ENCODE assay signal across 10 cellular contexts in genomic region chr1:153261793-153262371, GRCh38. TPM values are rescaled to one million over a fixed set of nuclear protein-coding genes. Genes with fewer than 3 reads are reported as not detected.
A peak's percentile ranks its signal among the peaks of the same experiment; 100 is the strongest.
DNase-seq lines count a peak whose midpoint lies in the region; ATAC-seq and TF ChIP-seq lines count a peak whose summit lies in the region.
"Had no signal": no experiment of that assay in that cellular context is flagged by ENCODE, and none has a peak within 500 bp of the region (broad histone marks: within the 10 kb centered on the region; RNA-seq: fewer than 3 reads in every experiment).

No MANE protein-coding gene starts in this region.

- TF ChIP-seq CTCF in heart left ventricle (IDR thresholded peaks at IDR 0.05): no peak
- no peak for TF ChIP-seq CTCF in astrocyte of the spinal cord (IDR thresholded peaks at IDR 0.05; ENCODE audit: low read depth, low read length)

- DNase-seq in heart left ventricle (no peak), left ventricle myocardium superior (no peak), astrocyte of the spinal cord (ENCODE audit: low read depth, low spot score) (no peak), mesendoderm (no peak), NCI-H2029 (lab: John Stamatoyannopoulos, UW) (no peak), COLO829 (ENCODE audit: low spot score) (no peak), HuH-7.5 (ENCODE audit: low spot score) (no peak)
- DNase-seq: GDM1 had no signal

- intact Hi-C loops in heart left ventricle (cut with DNase I) (no loop called here), left ventricle myocardium superior (cut with micrococcal nuclease) (no loop called here)

- in situ Hi-C loops in astrocyte of the spinal cord (cut with HindIII; ENCODE audit: low sequenced_read_pairs): no loop called here

- WGBS in heart left ventricle, 4 donors: 22 to 52% (median 27%) methylated on average over 8 to 18 of the region's 18 CpGs
- no CpG with 5 or more reads among the region's 18 CpGs for WGBS in mesendoderm (ENCODE audit: extremely low coverage, insufficient coverage, low lambda C conversion rate)
- 21% methylated on average over 18 of the region's 18 CpGs for WGBS in urinary bladder

- no peak overlapping the region for H2AK5ac ChIP-seq in mesendoderm (ENCODE audit: low read length)

- H2BK15ac ChIP-seq in mesendoderm (replicated peaks; ENCODE audit: low read depth): no peak overlapping the region

- H3K9ac ChIP-seq in mesendoderm (ENCODE audit: low read length): no peak overlapping the region

- H3K9me3 ChIP-seq in heart left ventricle: no peaks in the 10 kb centered on the region

- peaks cover 0 to 24% (median 6%) of the 10 kb centered on the region in 12 donors for H3K4me1 ChIP-seq in heart left ventricle
- H3K4me1 ChIP-seq in mesendoderm (ENCODE audit: control insufficient read depth, low read depth, low read length): peaks cover 2% of the 10 kb centered on the region
- H3K4me1 ChIP-seq in urinary bladder (ENCODE audit: insufficient read depth): no peaks in the 10 kb centered on the region

- no peak overlapping the region for H3K4ac ChIP-seq in mesendoderm (ENCODE audit: low read depth, low read length)

- H3K27me3 ChIP-seq in heart left ventricle (peaks cover 9 to 70% (median 33%) of the 10 kb centered on the region in 9 donors), mesendoderm (ENCODE audit: insufficient read depth, low read length, poor library complexity) (no peaks in the 10 kb centered on the region)

- H3K79me1 ChIP-seq in mesendoderm (ENCODE audit: low read length): no peaks in the 10 kb centered on the region

- no peak for TF ChIP-seq POLR2A in heart left ventricle (IDR thresholded peaks at IDR 0.05)

- peak overlapping the region; percentile 58 for H3K56ac ChIP-seq in mesendoderm (ENCODE audit: low read length)

- H4K5ac ChIP-seq in mesendoderm (ENCODE audit: low read length): no peak overlapping the region

- H3K23ac ChIP-seq in mesendoderm (ENCODE audit: low read length): no peak overlapping the region

- peak overlapping the region; percentile 42 for H3K4me2 ChIP-seq in mesendoderm (ENCODE audit: low read length)

- no peaks in the 10 kb centered on the region for H3K79me2 ChIP-seq in mesendoderm (ENCODE audit: control insufficient read depth, insufficient read depth, low read length)

- no peak overlapping the region for H2BK120ac ChIP-seq in mesendoderm (ENCODE audit: low read depth, low read length)

- no peak for ATAC-seq in heart left ventricle
- no peak for ATAC-seq in left ventricle myocardium superior

- no peak overlapping the region for H2BK5ac ChIP-seq in mesendoderm (ENCODE audit: low read length)

- H4K8ac ChIP-seq in mesendoderm (ENCODE audit: low read depth, low read length): no peak overlapping the region

- H3K36me3 ChIP-seq in heart left ventricle (no peaks in the 10 kb centered on the region), mesendoderm (ENCODE audit: control insufficient read depth, insufficient read depth, low read length) (no peaks in the 10 kb centered on the region), urinary bladder (ENCODE audit: insufficient read depth) (no peaks in the 10 kb centered on the region)

- peak overlapping the region; percentile 32 to 58 (median 46) for H3K4me3 ChIP-seq in heart left ventricle
- H3K4me3 ChIP-seq in astrocyte of the spinal cord (ENCODE audit: low read depth, low read length): peak overlapping the region; percentile 6
- H3K4me3 ChIP-seq in mesendoderm (ENCODE audit: low read length): no peak overlapping the region
- peak overlapping the region; percentile 57 for H3K4me3 ChIP-seq in urinary bladder (ENCODE audit: low read depth, low read length)

- no peak overlapping the region for H3K27ac ChIP-seq in heart left ventricle
- H3K27ac ChIP-seq in mesendoderm (ENCODE audit: low read depth, low read length): no peak overlapping the region
- no peak overlapping the region for H3K27ac ChIP-seq in urinary bladder (ENCODE audit: low read depth)

- H3K18ac ChIP-seq in mesendoderm (ENCODE audit: low read length): peak overlapping the region; percentile 71

RNA-seq across cellular contexts. Expression of gene LORICRIN, which starts 2.4 kb away (rescaled TPM):
- total RNA-seq in heart left ventricle (not detected), left ventricle myocardium superior (not detected), urinary bladder (not detected)
- polyA plus RNA-seq in heart left ventricle (not detected), urinary bladder (not detected)
- 0.06 TPM for polyA plus RNA-seq in mesendoderm (2013, experiment 1 of 2)
- 0.06 TPM for polyA plus RNA-seq in mesendoderm (2013, experiment 2 of 2)
- total RNA-seq: mucosa of gallbladder had no signal

RNA-seq across cellular contexts. Expression of gene PRR9, which starts 44.5 kb away (rescaled TPM):
- total RNA-seq in heart left ventricle (1 to 10 TPM in 1 of 9 donors, not detected in 8; 1.1 TPM), left ventricle myocardium superior (not detected), urinary bladder (not detected)
- polyA plus RNA-seq in heart left ventricle (not detected), urinary bladder (not detected)
- 0.21 TPM for polyA plus RNA-seq in mesendoderm (2013, experiment 1 of 2)
- polyA plus RNA-seq in mesendoderm (2013, experiment 2 of 2): 0.45 TPM
- total RNA-seq: mucosa of gallbladder had no signal

RNA-seq across cellular contexts. Expression of gene PGLYRP3, which starts 50.9 kb away (rescaled TPM):
- not detected for total RNA-seq in heart left ventricle
- not detected for polyA plus RNA-seq in heart left ventricle
- total RNA-seq in left ventricle myocardium superior: not detected
- not detected for polyA plus RNA-seq in mesendoderm (2013, experiment 1 of 2)
- not detected for polyA plus RNA-seq in mesendoderm (2013, experiment 2 of 2)
- total RNA-seq in urinary bladder: not detected
- polyA plus RNA-seq in urinary bladder: not detected
- total RNA-seq: mucosa of gallbladder had no signal

RNA-seq across cellular contexts. Expression of gene LELP1, which starts 58.7 kb away (rescaled TPM):
- total RNA-seq in heart left ventricle (not detected), left ventricle myocardium superior (not detected), urinary bladder (not detected)
- polyA plus RNA-seq in heart left ventricle (not detected), urinary bladder (not detected)
- not detected for polyA plus RNA-seq in mesendoderm (2013, experiment 1 of 2)
- not detected for polyA plus RNA-seq in mesendoderm (2013, experiment 2 of 2)
- total RNA-seq: mucosa of gallbladder had no signal
